In the genomic region with DNA sequence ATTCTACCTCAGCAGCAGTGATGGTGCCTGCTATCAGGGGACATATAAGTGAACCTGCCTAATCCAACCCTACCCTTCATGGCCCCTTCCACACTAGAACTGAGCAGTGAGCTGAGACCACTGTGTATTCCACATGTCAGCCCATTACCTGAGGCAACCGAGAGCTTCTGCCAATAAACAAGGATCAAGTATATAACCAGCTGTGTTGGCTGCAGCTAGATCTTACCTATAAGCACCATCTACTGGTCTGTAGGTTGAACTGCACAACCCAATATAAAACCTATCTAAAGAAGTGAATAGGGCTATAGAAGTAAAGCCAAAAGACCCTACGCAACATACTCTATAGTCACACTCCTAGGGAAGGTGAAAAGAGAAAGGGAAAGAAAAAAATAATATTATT, we compare ENCODE assay signal across 10 cellular contexts.
A peak's percentile ranks its signal among the peaks of the same experiment; 100 is the strongest.
DNase-seq lines count a peak whose midpoint lies in the region; ATAC-seq, FAIRE-seq and TF ChIP-seq lines count a peak whose summit lies in the region.
"Had no signal": no experiment of that assay in that cellular context is flagged by ENCODE, and none has a peak within 500 bp of the region (broad histone marks: within the 10 kb centered on the region; RNA-seq: fewer than 3 reads in every experiment).

No MANE protein-coding gene starts in this region.

- peak; percentile 7 for DNase-seq in NCI-H2196 treated with DMSO at 0.1 percent for 48 hours (lab: John Stamatoyannopoulos, UW; ENCODE audit: unreplicated experiment)
- no peak for DNase-seq in NCI-H2196 (lab: John Stamatoyannopoulos, UW; ENCODE audit: unreplicated experiment)
- peak; percentile 54 for DNase-seq in HFFc6
- DNase-seq in NCI-H2029 (lab: John Stamatoyannopoulos, UW), result peak; percentile 10
- no peak for DNase-seq in activated CD8-positive, alpha-beta T cell treated with anti-CD3 and anti-CD28 coated beads, Interleukin-2, amount 10 ng/mL, durations not matched to agents 7 days and 5 days
- DNase-seq in keratinocyte (ENCODE audit: low read depth, low spot score), result peak; percentile 7
- DNase-seq in uterus, result no peak
- no peak for DNase-seq in CD4-positive, alpha-beta memory T cell

- H3K4me1 ChIP-seq in keratinocyte (ENCODE audit: control insufficient read depth, extremely low read depth, insufficient read depth, low read length) (peaks cover 7% of the 10 kb centered on the region), uterus (no peaks in the 10 kb centered on the region)
- H3K4me1 ChIP-seq in CD4-positive, alpha-beta memory T cell (ENCODE audit: insufficient read depth, low read length), result no peaks in the 10 kb centered on the region

- H3K4me3 ChIP-seq in keratinocyte (ENCODE audit: control insufficient read depth in 2 of 3, extremely low read depth in 1 of 3, insufficient read depth in 2 of 3, low read depth in 1 of 3, low read length in 3 of 3) (no peak overlapping the region), uterus (no peak overlapping the region)
- no peak overlapping the region for H3K4me3 ChIP-seq in CD4-positive, alpha-beta memory T cell (ENCODE audit: low read length in 2 of 2)

- H3K4me1 Mint-ChIP-seq in HFFc6 (ENCODE audit: low read depth), result peaks cover 40% of the 10 kb centered on the region
- H3K4me1 Mint-ChIP-seq in activated CD8-positive, alpha-beta T cell treated with anti-CD3 and anti-CD28 coated beads, Interleukin-2, amount 10 ng/mL, durations not matched to agents 7 days and 5 days (ENCODE audit: low read depth), result no peaks in the 10 kb centered on the region
- H3K4me1 Mint-ChIP-seq in CD4-positive, alpha-beta memory T cell, result no peaks in the 10 kb centered on the region

- TF ChIP-seq POLR2A in uterus (IDR thresholded peaks at IDR 0.05), result no peak

- H3K27me3 Mint-ChIP-seq in HFFc6 (ENCODE audit: insufficient read depth), result peaks cover 3% of the 10 kb centered on the region; the same call in 1 of the 2 replicates
- H3K27me3 Mint-ChIP-seq in activated CD8-positive, alpha-beta T cell treated with anti-CD3 and anti-CD28 coated beads, Interleukin-2, amount 10 ng/mL, durations not matched to agents 7 days and 5 days (ENCODE audit: low read depth), result no peaks in the 10 kb centered on the region
- peaks cover 0 to 6% of the 10 kb centered on the region in 2 donors for H3K27me3 Mint-ChIP-seq in CD4-positive, alpha-beta memory T cell
- H3K27me3 Mint-ChIP-seq: activated naive CD8-positive, alpha-beta T cell; CD4-positive, CD25-positive, alpha-beta regulatory T cell had no signal

- no peak overlapping the region for H3K4me3 Mint-ChIP-seq in HFFc6
- H3K4me3 Mint-ChIP-seq in activated CD8-positive, alpha-beta T cell treated with anti-CD3 and anti-CD28 coated beads, Interleukin-2, amount 10 ng/mL, durations not matched to agents 7 days and 5 days, result no peak overlapping the region
- H3K4me3 Mint-ChIP-seq in CD4-positive, alpha-beta memory T cell, result no peak overlapping the region
- H3K4me3 Mint-ChIP-seq: activated naive CD8-positive, alpha-beta T cell; CD4-positive, CD25-positive, alpha-beta regulatory T cell had no signal

- dilution Hi-C loops in keratinocyte (cut with MboI; ENCODE audit: extremely low pct_ligation_motif_present, low sequenced_read_pairs), result no loop called here

- intact Hi-C loops in uterus (cut with DNase I; ENCODE audit: low total_unique reads), result no loop called here
- intact Hi-C loops in CD4-positive, alpha-beta memory T cell (cut with micrococcal nuclease), result no loop called here

- no peaks in the 10 kb centered on the region for H3K9me1 ChIP-seq in keratinocyte (ENCODE audit: control insufficient read depth, extremely low read depth, insufficient read depth, low read length)

- H3K9ac ChIP-seq in keratinocyte (ENCODE audit: control insufficient read depth, extremely low read depth, insufficient read depth, low read length), result no peak overlapping the region

- CTCF ChIA-PET in activated CD8-positive, alpha-beta T cell treated with anti-CD3 and anti-CD28 coated beads, Interleukin-2, amount 10 ng/mL, durations not matched to agents 7 days and 5 days (lab: Charles Lee), result interaction anchor here (0.5 to 2.0 kb wide), 4 partner anchors 76 to 693 kb away, joined by 3 to 12 read pairs (median 3); no protein-coding TSS in a partner anchor
- CTCF ChIA-PET in CD4-positive, alpha-beta memory T cell (lab: Charles Lee; ENCODE audit: partially characterized antibody), result interaction anchor here (0.6 to 1.2 kb wide), 2 partner anchors 75 to 284 kb away, joined by 3 read pairs; no protein-coding TSS in a partner anchor

- H3K79me2 ChIP-seq in keratinocyte (ENCODE audit: control insufficient read depth, insufficient read depth, low read length), result no peaks in the 10 kb centered on the region

- H2AFZ ChIP-seq in keratinocyte (ENCODE audit: control insufficient read depth, low read length), result no peak overlapping the region

- H3K27me3 ChIP-seq in keratinocyte (ENCODE audit: control insufficient read depth, extremely low read depth, insufficient read depth, low read length) (no peaks in the 10 kb centered on the region), uterus (no peaks in the 10 kb centered on the region)
- no peaks in the 10 kb centered on the region for H3K27me3 ChIP-seq in CD4-positive, alpha-beta memory T cell (ENCODE audit: insufficient read depth, low read length)

- H3K27ac Mint-ChIP-seq in HFFc6, result no peak overlapping the region
- no peak overlapping the region for H3K27ac Mint-ChIP-seq in activated CD8-positive, alpha-beta T cell treated with anti-CD3 and anti-CD28 coated beads, Interleukin-2, amount 10 ng/mL, durations not matched to agents 7 days and 5 days
- H3K27ac Mint-ChIP-seq in CD4-positive, alpha-beta memory T cell, result no peak overlapping the region
- H3K27ac Mint-ChIP-seq: activated naive CD8-positive, alpha-beta T cell had no signal

- H3K9me3 Mint-ChIP-seq in HFFc6, result peaks cover 20% of the 10 kb centered on the region
- H3K9me3 Mint-ChIP-seq in activated CD8-positive, alpha-beta T cell treated with anti-CD3 and anti-CD28 coated beads, Interleukin-2, amount 10 ng/mL, durations not matched to agents 7 days and 5 days (ENCODE audit: insufficient read depth), result peaks cover 10% of the 10 kb centered on the region
- peaks cover 0 to 50% (median 25%) of the 10 kb centered on the region in 8 donors for H3K9me3 Mint-ChIP-seq in CD4-positive, alpha-beta memory T cell

- no peak overlapping the region for H3K27ac ChIP-seq in keratinocyte (ENCODE audit: control insufficient read depth, insufficient read depth, low read length)
- no peak overlapping the region for H3K27ac ChIP-seq in uterus
- H3K27ac ChIP-seq in CD4-positive, alpha-beta memory T cell (ENCODE audit: low read depth, low read length), result no peak overlapping the region

- TF ChIP-seq CTCF in HFFc6 (IDR thresholded peaks at IDR 0.05) (peak; percentile 83), keratinocyte (optimal IDR thresholded peaks at IDR 0.05 in 1 of 3, IDR thresholded peaks at IDR 0.05 in 1 of 3, conservative IDR thresholded peaks at IDR 0.05 in 1 of 3; ENCODE audit: extremely low read depth in 1 of 3, insufficient read depth in 2 of 3, low read length in 3 of 3) (peak; percentile 21 to 61 (median 59)), uterus (IDR thresholded peaks at IDR 0.05) (peak in 2 of 4 experiments; percentile 5 to 10)

- ATAC-seq in activated CD8-positive, alpha-beta T cell treated with anti-CD3 and anti-CD28 coated beads, Interleukin-2, amount 10 ng/mL, durations not matched to agents 7 days and 5 days, result peak; percentile 49

- H4K20me1 ChIP-seq in keratinocyte (ENCODE audit: control insufficient read depth, extremely low read depth, insufficient read depth, low read length), result no peaks in the 10 kb centered on the region

- no peaks in the 10 kb centered on the region for H3K36me3 ChIP-seq in keratinocyte (ENCODE audit: control insufficient read depth in 2 of 2, extremely low read depth in 1 of 2, insufficient read depth in 2 of 2, low read length in 2 of 2)
- no peaks in the 10 kb centered on the region for H3K36me3 ChIP-seq in uterus
- H3K36me3 ChIP-seq in CD4-positive, alpha-beta memory T cell (ENCODE audit: insufficient read depth, low read length), result no peaks in the 10 kb centered on the region

- peaks cover 6% of the 10 kb centered on the region for H3K9me3 ChIP-seq in keratinocyte (ENCODE audit: control insufficient read depth, low read depth, low read length)
- peaks cover 0 to 8% of the 10 kb centered on the region in 2 donors for H3K9me3 ChIP-seq in uterus
- H3K9me3 ChIP-seq in CD4-positive, alpha-beta memory T cell (ENCODE audit: control insufficient read depth in 1 of 2, low read length in 2 of 2), result no peaks in the 10 kb centered on the region

- H3K36me3 Mint-ChIP-seq in HFFc6 (ENCODE audit: low read depth), result peaks cover 25% of the 10 kb centered on the region
- no peaks in the 10 kb centered on the region for H3K36me3 Mint-ChIP-seq in activated CD8-positive, alpha-beta T cell treated with anti-CD3 and anti-CD28 coated beads, Interleukin-2, amount 10 ng/mL, durations not matched to agents 7 days and 5 days (ENCODE audit: low read depth)
- H3K36me3 Mint-ChIP-seq in CD4-positive, alpha-beta memory T cell, result peaks cover 0 to 3% of the 10 kb centered on the region in 2 donors

- peak; percentile 73 for FAIRE-seq in keratinocyte (lab: Jason Lieb, UNC)

- POLR2A ChIA-PET in activated CD8-positive, alpha-beta T cell treated with anti-CD3 and anti-CD28 coated beads, Interleukin-2, amount 10 ng/mL, durations not matched to agents 7 days and 5 days (lab: Charles Lee), result no interaction called here
- POLR2A ChIA-PET in CD4-positive, alpha-beta memory T cell (lab: Charles Lee; ENCODE audit: partially characterized antibody), result no interaction called here

- H3K4me2 ChIP-seq in keratinocyte (ENCODE audit: control insufficient read depth, extremely low read depth, insufficient read depth, low read depth, low read length), result no peak overlapping the region

Comparison
In these comparisons a context has a peak if more than half of its experiments do, and no peak if none do; other contexts are left out.
1. DNase-seq: peak in NCI-H2196 treated with DMSO at 0.1 percent for 48 hours (single experiment), HFFc6 (single experiment), NCI-H2029 (single experiment) and keratinocyte (single experiment); none in NCI-H2196 (single experiment), activated CD8-positive, alpha-beta T cell treated with anti-CD3 and anti-CD28 coated beads, Interleukin-2, amount 10 ng/mL, durations not matched to agents 7 days and 5 days (single experiment), uterus (0 of 2) and CD4-positive, alpha-beta memory T cell (0 of 5).